In genomic region chr7:5237286-5237685, GRCh38 we compare ENCODE assay signal across 8 cellular contexts. TPM values are rescaled to one million over a fixed set of nuclear protein-coding genes. Genes with fewer than 3 reads are reported as not detected.
DNase-seq lines count a peak whose midpoint lies in the region; ATAC-seq and TF ChIP-seq lines count a peak whose summit lies in the region.

No MANE protein-coding gene starts in this region.

- H3K36me3 ChIP-seq in breast epithelium (no peaks in the 10 kb centered on the region), esophagus muscularis mucosa (peaks cover 0 to 15% (median 12%) of the 10 kb centered on the region in 4 donors), muscle layer of duodenum (ENCODE audit: control insufficient read depth in 1 of 2, insufficient read depth in 2 of 2, low read length in 2 of 2) (peaks cover 0 to 14% of the 10 kb centered on the region in 2 donors), aorta (ENCODE audit: control insufficient read depth in 1 of 2, insufficient read depth in 2 of 2, low read length in 1 of 2) (no peaks in the 10 kb centered on the region)

- H3K27me3 Mint-ChIP-seq in MCF 10A (ENCODE audit: insufficient read depth, unreplicated experiment): peaks cover 5% of the 10 kb centered on the region
- peaks cover 11% of the 10 kb centered on the region for H3K27me3 Mint-ChIP-seq in T-helper 17 cell
- peaks cover 23% of the 10 kb centered on the region for H3K27me3 Mint-ChIP-seq in activated CD8-positive, alpha-beta T cell treated with anti-CD3 and anti-CD28 coated beads for 36 hours

- peaks cover 4% of the 10 kb centered on the region for H3K36me3 Mint-ChIP-seq in MCF 10A (ENCODE audit: insufficient read depth, unreplicated experiment)
- H3K36me3 Mint-ChIP-seq in T-helper 17 cell (ENCODE audit: low read depth): peaks cover 2% of the 10 kb centered on the region
- H3K36me3 Mint-ChIP-seq in activated CD8-positive, alpha-beta T cell treated with anti-CD3 and anti-CD28 coated beads for 36 hours (ENCODE audit: low read depth): no peaks in the 10 kb centered on the region

- POLR2A ChIA-PET in MCF 10A (lab: Yijun Ruan, JAX): interaction anchor here (0.6 to 0.9 kb wide), 3 partner anchors 27 to 228 kb away, joined by 3 to 4 read pairs (median 3); no protein-coding TSS in a partner anchor
- POLR2A ChIA-PET in activated CD8-positive, alpha-beta T cell treated with anti-CD3 and anti-CD28 coated beads for 36 hours (lab: Charles Lee): no interaction called here

- TF ChIP-seq EP300 in esophagus muscularis mucosa (IDR thresholded peaks at IDR 0.05): no peak

- H3K27me3 ChIP-seq in breast epithelium: no peaks in the 10 kb centered on the region
- H3K27me3 ChIP-seq in esophagus muscularis mucosa: no peaks in the 10 kb centered on the region
- no peaks in the 10 kb centered on the region for H3K27me3 ChIP-seq in muscle layer of duodenum (ENCODE audit: low read depth, low read length)
- H3K27me3 ChIP-seq in aorta (ENCODE audit: control insufficient read depth in 1 of 2, insufficient read depth in 2 of 2, low read length in 1 of 2): no peaks in the 10 kb centered on the region

- intact Hi-C loops in breast epithelium (cut with DNase I; ENCODE audit: low total_unique reads) (no loop called here), MCF 10A (cut with micrococcal nuclease) (no loop called here), esophagus muscularis mucosa (cut with DNase I) (no loop called here), aorta (cut with DNase I) (no loop called here)
- intact Hi-C loops in activated CD8-positive, alpha-beta T cell treated with anti-CD3 and anti-CD28 coated beads for 36 hours (cut with micrococcal nuclease): no loop called here

- H3K9me3 ChIP-seq in breast epithelium (no peaks in the 10 kb centered on the region), esophagus muscularis mucosa (no peaks in the 10 kb centered on the region), muscle layer of duodenum (ENCODE audit: control insufficient read depth in 1 of 2, low read length in 2 of 2) (no peaks in the 10 kb centered on the region), aorta (ENCODE audit: control insufficient read depth, low read length) (no peaks in the 10 kb centered on the region), T-helper 17 cell (ENCODE audit: control insufficient read depth, low read length, poor library complexity, severe bottlenecking) (no peaks in the 10 kb centered on the region)

- no TSS peak for BruUV-seq in MCF 10A (replicated peaks; lab: Mats Ljungman, UMichigan)

- ATAC-seq in aorta (ENCODE audit: low FRiP score) (peak; percentile 28), T-helper 17 cell (no peak)
- no peak for ATAC-seq in activated CD8-positive, alpha-beta T cell treated with anti-CD3 and anti-CD28 coated beads for 36 hours

- H3K4me3 Mint-ChIP-seq in MCF 10A (ENCODE audit: unreplicated experiment): no peak overlapping the region
- H3K4me3 Mint-ChIP-seq in T-helper 17 cell: no peak overlapping the region
- no peak overlapping the region for H3K4me3 Mint-ChIP-seq in activated CD8-positive, alpha-beta T cell treated with anti-CD3 and anti-CD28 coated beads for 36 hours

- H3K4me1 ChIP-seq in breast epithelium (no peaks in the 10 kb centered on the region), esophagus muscularis mucosa (peaks cover 12 to 28% (median 27%) of the 10 kb centered on the region in 4 donors), muscle layer of duodenum (ENCODE audit: control insufficient read depth in 1 of 2, insufficient read depth in 2 of 2, low read length in 2 of 2) (peaks cover 0 to 10% of the 10 kb centered on the region in 2 donors), aorta (ENCODE audit: control insufficient read depth in 1 of 2, insufficient read depth in 2 of 2, low read length in 2 of 2) (no peaks in the 10 kb centered on the region)

- H3K4me1 Mint-ChIP-seq in MCF 10A (ENCODE audit: insufficient read depth, unreplicated experiment) (no peaks in the 10 kb centered on the region), T-helper 17 cell (peaks cover 13% of the 10 kb centered on the region)
- H3K4me1 Mint-ChIP-seq in activated CD8-positive, alpha-beta T cell treated with anti-CD3 and anti-CD28 coated beads for 36 hours (ENCODE audit: low read depth): peaks cover 37% of the 10 kb centered on the region

- H3K27ac ChIP-seq in breast epithelium: peak overlapping the region; percentile 10 to 48
- peak overlapping the region; percentile 22 to 56 (median 33) for H3K27ac ChIP-seq in esophagus muscularis mucosa (replicated peaks in 1 of 4)
- H3K27ac ChIP-seq in muscle layer of duodenum (ENCODE audit: low read length): no peak overlapping the region
- H3K27ac ChIP-seq in aorta (ENCODE audit: low read depth in 1 of 2, low read length in 2 of 2): no peak overlapping the region

- 36% methylated on average over 21 of the region's 21 CpGs for WGBS in esophagus muscularis mucosa
- WGBS in aorta, 2 donors: 39 to 51% methylated on average over 21 of the region's 21 CpGs

- TF ChIP-seq POLR2A in breast epithelium (IDR thresholded peaks at IDR 0.05): no peak
- TF ChIP-seq POLR2A in esophagus muscularis mucosa (IDR thresholded peaks at IDR 0.05; ENCODE audit: low read depth): no peak

- CTCF ChIA-PET in MCF 10A (lab: Yijun Ruan, JAX): interaction anchor here (0.6 to 1.0 kb wide), 5 partner anchors 129 to 441 kb away, joined by 3 to 4 read pairs (median 3); no protein-coding TSS in a partner anchor
- CTCF ChIA-PET in activated CD8-positive, alpha-beta T cell treated with anti-CD3 and anti-CD28 coated beads for 36 hours (lab: Charles Lee): interaction anchor here (0.7 to 1.0 kb wide), 2 partner anchors 124 to 1141 kb away, joined by 3 read pairs; no protein-coding TSS in a partner anchor

- H3K27ac Mint-ChIP-seq in MCF 10A (ENCODE audit: low read depth, unreplicated experiment) (no peak overlapping the region), T-helper 17 cell (no peak overlapping the region)
- H3K27ac Mint-ChIP-seq in activated CD8-positive, alpha-beta T cell treated with anti-CD3 and anti-CD28 coated beads for 36 hours: no peak overlapping the region

- TF ChIP-seq CTCF in breast epithelium (IDR thresholded peaks at IDR 0.05): no peak
- TF ChIP-seq CTCF in MCF 10A (IDR thresholded peaks at IDR 0.05; ENCODE audit: unreplicated experiment): no peak
- no peak for TF ChIP-seq CTCF in esophagus muscularis mucosa (IDR thresholded peaks at IDR 0.05)
- TF ChIP-seq CTCF in activated CD8-positive, alpha-beta T cell treated with anti-CD3 and anti-CD28 coated beads for 36 hours (IDR thresholded peaks at IDR 0.05): no peak

- peak in 1 of 2 donors; percentile 66 for DNase-seq in breast epithelium (ENCODE audit: low spot score in 2 of 2)
- DNase-seq in MCF 10A (ENCODE audit: unreplicated experiment): no peak
- DNase-seq in esophagus muscularis mucosa (ENCODE audit: extremely low spot score): no peak
- DNase-seq in aorta: peak in 1 of 2 donors; percentile 90
- DNase-seq in T-helper 17 cell: no peak
- no peak for DNase-seq in activated CD8-positive, alpha-beta T cell treated with anti-CD3 and anti-CD28 coated beads for 36 hours
- DNase-seq in retina: no peak

- H3K9me3 Mint-ChIP-seq in MCF 10A (ENCODE audit: unreplicated experiment): no peaks in the 10 kb centered on the region
- H3K9me3 Mint-ChIP-seq in activated CD8-positive, alpha-beta T cell treated with anti-CD3 and anti-CD28 coated beads for 36 hours: no peaks in the 10 kb centered on the region

- H3K4me3 ChIP-seq in breast epithelium (peak overlapping the region; percentile 20 to 42 (median 34)), esophagus muscularis mucosa (peak overlapping the region in 3 of 4 donors; percentile 16 to 30 (median 24)), muscle layer of duodenum (ENCODE audit: low read depth in 1 of 2, low read length in 2 of 2) (peak overlapping the region; percentile 16 to 21), aorta (ENCODE audit: low read length in 2 of 2) (no peak overlapping the region)

RNA-seq across cellular contexts. Expression of gene SLC29A4, which starts 45.5 kb away (rescaled TPM):
- total RNA-seq in breast epithelium: 10 to 100 TPM in 1 of 3 donors, 1 to 10 TPM in 2; 1.3 to 13.8 (median 2.3) TPM
- 0.56 and 0.96 TPM in 2 replicates for total RNA-seq in MCF 10A (2022)
- 1 to 10 TPM; 2.5 to 6.3 (median 4.1) TPM for total RNA-seq in esophagus muscularis mucosa
- total RNA-seq in aorta: 1 to 10 TPM in 1 of 2 donors, under 1 TPM in 1; 0.88 to 2.2 TPM
- polyA plus RNA-seq in aorta: under 1 TPM; 0.13 to 0.50 TPM
- under 1 TPM; 0.47 to 0.55 TPM for total RNA-seq in T-helper 17 cell
- 1 to 10 TPM; 2.5 to 2.9 TPM for total RNA-seq in activated CD8-positive, alpha-beta T cell treated with anti-CD3 and anti-CD28 coated beads for 36 hours

RNA-seq across cellular contexts. Expression of gene WIPI2, which starts 47.3 kb away (rescaled TPM):
- total RNA-seq in breast epithelium: 10 to 100 TPM; 55.7 to 69.8 (median 56.0) TPM
- total RNA-seq in MCF 10A (2022): 47.1 and 53.9 TPM in 2 replicates
- 10 to 100 TPM; 50.4 to 81.8 (median 60.2) TPM for total RNA-seq in esophagus muscularis mucosa
- 10 to 100 TPM; 42.9 to 66.7 TPM for total RNA-seq in aorta
- polyA plus RNA-seq in aorta: 10 to 100 TPM; 14.1 to 39.6 TPM
- total RNA-seq in T-helper 17 cell: 100 to 1,000 TPM in 1 of 2 donors, 10 to 100 TPM in 1; 89.2 to 116 TPM
- total RNA-seq in activated CD8-positive, alpha-beta T cell treated with anti-CD3 and anti-CD28 coated beads for 36 hours: 10 to 100 TPM; 39.3 to 39.5 TPM

Comparison
In these comparisons a context has a peak if more than half of its experiments do, and no peak if none do; other contexts are left out.
1. H3K27ac ChIP-seq: peak in breast epithelium (2 of 2) and esophagus muscularis mucosa (4 of 4); none in muscle layer of duodenum (single experiment) and aorta (0 of 2).
2. H3K4me3 ChIP-seq: peak in breast epithelium (3 of 3), esophagus muscularis mucosa (3 of 4) and muscle layer of duodenum (2 of 2); none in aorta (0 of 2).